ENCODE assay signal across 27 cellular contexts in the genomic region with DNA sequence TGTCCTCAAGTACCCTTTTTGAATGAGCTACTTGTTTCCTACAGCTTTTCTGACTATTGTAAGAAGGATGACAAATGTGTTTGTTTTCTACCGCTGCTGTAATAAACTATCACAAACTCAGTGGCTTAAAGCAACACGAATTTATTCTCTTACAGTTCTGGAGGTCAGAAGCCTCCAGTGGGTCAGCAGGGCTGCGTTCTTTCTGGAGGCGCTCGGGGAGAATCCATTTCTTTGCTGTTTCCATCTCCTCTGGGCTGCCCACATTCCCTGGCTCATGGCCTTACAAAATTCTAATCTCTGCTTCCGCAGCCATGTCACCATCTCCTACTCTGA.
"Had no signal": no experiment of that assay in that cellular context is flagged by ENCODE, and none has a peak within 500 bp of the region (broad histone marks: within the 10 kb centered on the region; RNA-seq: fewer than 3 reads in every experiment).

No MANE protein-coding gene starts in this region.

- H3K4me3 ChIP-seq: esophagus muscularis mucosa, heart right ventricle, left lung, mucosa of descending colon, pancreas, right lobe of liver, stomach, thyroid gland, vagina had no signal

- DNase-seq: effector memory CD4-positive, alpha-beta T cell; foreskin melanocyte; glutamatergic neuron; heart right ventricle; hippocampal formation; left cardiac atrium; mucosa of descending colon; naive B cell; pancreas; right lobe of liver; small intestine; stimulated activated CD4-positive, alpha-beta T cell treated with anti-CD3 and anti-CD28 coated beads, Interleukin-1b, Interleukin-23, amount 100 ng/mL, for 48 hours; stimulated activated CD4-positive, alpha-beta T cell treated with anti-CD3 and anti-CD28 coated beads, Interleukin-4, amount 100 ng/mL, for 1 hour; stimulated activated CD8-positive, alpha-beta memory T cell treated with anti-CD3 and anti-CD28 coated beads, Interleukin-4, amount 100 ng/mL, for 48 hours; stimulated activated naive CD4-positive, alpha-beta T cell; stomach; trophoblast cell had no signal

- H3K4me1 ChIP-seq: esophagus muscularis mucosa, heart right ventricle, left lung, pancreas, right lobe of liver, stomach, vagina had no signal

- ATAC-seq: natural killer cell treated with Interleukin-12 subunit alpha and Interleukin-12 subunit beta and Interleukin-15 and Interleukin-18, amount 100 ng/mL, for 72 hours; right lobe of liver had no signal

- H3K27ac ChIP-seq: esophagus muscularis mucosa, heart right ventricle, left lung, neutrophil, pancreas, right lobe of liver, stomach, thyroid gland, vagina had no signal

- H3K36me3 Mint-ChIP-seq: mesothelial cell of epicardium; naive B cell; natural killer cell treated with Interleukin-12 subunit alpha and Interleukin-12 subunit beta and Interleukin-15 and Interleukin-18, amount 100 ng/mL, for 72 hours had no signal

- H3K4me3 Mint-ChIP-seq: mesothelial cell of epicardium; naive B cell; natural killer cell treated with Interleukin-12 subunit alpha and Interleukin-12 subunit beta and Interleukin-15 and Interleukin-18, amount 100 ng/mL, for 72 hours; neural crest cell had no signal

- H3K9me3 ChIP-seq: esophagus muscularis mucosa, heart right ventricle, left lung, mucosa of descending colon, neutrophil, pancreas, right lobe of liver, stomach, thyroid gland, vagina had no signal

- FAIRE-seq: endothelial cell of umbilical vein, islet of Langerhans, pancreas, small intestine had no signal

- H3K9me3 Mint-ChIP-seq: mesothelial cell of epicardium; naive B cell; natural killer cell treated with Interleukin-12 subunit alpha and Interleukin-12 subunit beta and Interleukin-15 and Interleukin-18, amount 100 ng/mL, for 72 hours; neural crest cell had no signal

- H3K27ac Mint-ChIP-seq: mesothelial cell of epicardium; natural killer cell treated with Interleukin-12 subunit alpha and Interleukin-12 subunit beta and Interleukin-15 and Interleukin-18, amount 100 ng/mL, for 72 hours had no signal

- H3K36me3 ChIP-seq: esophagus muscularis mucosa, heart right ventricle, left lung, neutrophil, pancreas, right lobe of liver, stomach, thyroid gland, vagina had no signal

- H3K27me3 ChIP-seq: pancreas, right lobe of liver, thyroid gland, vagina had no signal
